In the genomic region with DNA sequence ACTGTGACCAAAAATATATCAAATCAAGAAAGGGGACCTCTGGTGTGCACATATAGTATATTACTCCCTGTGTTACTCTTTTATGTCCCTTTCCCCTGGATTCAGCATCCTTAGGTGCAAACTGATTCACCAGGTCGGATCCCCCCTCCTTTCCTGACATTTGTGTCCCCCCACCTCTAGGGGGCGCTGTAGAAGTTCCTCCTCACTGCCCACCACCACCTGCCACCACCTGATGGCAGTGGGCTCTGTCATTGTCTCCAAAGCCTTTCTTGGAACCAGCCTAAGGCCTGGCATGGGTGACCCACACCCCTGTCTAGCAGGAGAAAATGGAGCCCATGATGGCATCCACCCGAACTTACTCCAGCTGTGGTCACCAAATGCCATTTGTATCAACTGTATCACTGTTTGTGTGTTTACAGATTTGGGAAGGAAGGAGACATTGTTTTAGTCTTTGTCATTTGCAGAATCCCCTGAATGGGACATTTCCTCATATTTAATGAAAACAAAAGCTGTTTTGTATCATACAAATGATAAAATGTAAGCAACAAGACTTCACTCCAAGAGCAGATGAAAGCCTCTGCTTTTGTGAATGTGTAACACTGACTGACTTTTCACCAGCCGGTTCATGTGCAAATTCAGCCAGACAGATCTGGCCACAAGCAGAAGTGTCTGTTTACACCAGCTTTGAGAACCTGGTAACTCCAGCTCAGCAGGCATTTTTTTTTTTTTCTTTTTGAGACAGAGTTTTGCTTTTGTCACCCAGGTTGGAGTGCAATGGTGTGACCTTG, we compare ENCODE assay signal across 8 cellular contexts.
DNase-seq lines count a peak whose midpoint lies in the region; ATAC-seq and TF ChIP-seq lines count a peak whose summit lies in the region.

No MANE protein-coding gene starts in this region.

- H3K4me3 Mint-ChIP-seq in Caco-2 (ENCODE audit: unreplicated experiment): no peak overlapping the region
- H3K4me3 Mint-ChIP-seq in stimulated activated naive B cell treated with anti-CD40 and anti-IgM and Interleukin-4, amounts not matched to agents 10 μg/mL and 1 μg/mL and 100 μg/mL, for 72 hours: no peak overlapping the region

- H3K9me3 ChIP-seq in Caco-2 (no peaks in the 10 kb centered on the region), left ventricle myocardium inferior (replicated peaks) (no peaks in the 10 kb centered on the region)

- no peaks in the 10 kb centered on the region for H3K4me1 ChIP-seq in Caco-2
- no peaks in the 10 kb centered on the region for H3K4me1 ChIP-seq in left ventricle myocardium inferior

- no peaks in the 10 kb centered on the region for H3K36me3 Mint-ChIP-seq in Caco-2 (ENCODE audit: insufficient read depth, unreplicated experiment)
- H3K36me3 Mint-ChIP-seq in stimulated activated naive B cell treated with anti-CD40 and anti-IgM and Interleukin-4, amounts not matched to agents 10 μg/mL and 1 μg/mL and 100 μg/mL, for 72 hours: peaks cover 0 to 3% of the 10 kb centered on the region in 2 donors

- ATAC-seq in stimulated activated naive B cell treated with anti-CD40 and anti-IgM and Interleukin-4, amounts not matched to agents 10 μg/mL and 1 μg/mL and 100 μg/mL, for 72 hours (replicated peaks): peak; percentile 18 to 29
- ATAC-seq in GM18907 (IDR thresholded peaks at IDR 0.05; ENCODE audit: unreplicated experiment) (no peak), HG02970 (IDR thresholded peaks at IDR 0.05; ENCODE audit: low FRiP score, unreplicated experiment) (no peak)

- no peaks in the 10 kb centered on the region for H3K36me3 ChIP-seq in Caco-2 (ENCODE audit: control insufficient read depth, insufficient read depth, low read length)
- H3K36me3 ChIP-seq in left ventricle myocardium inferior: no peaks in the 10 kb centered on the region

- H3K4me1 Mint-ChIP-seq in Caco-2 (ENCODE audit: low read depth, unreplicated experiment): peaks cover 7% of the 10 kb centered on the region
- H3K4me1 Mint-ChIP-seq in stimulated activated naive B cell treated with anti-CD40 and anti-IgM and Interleukin-4, amounts not matched to agents 10 μg/mL and 1 μg/mL and 100 μg/mL, for 72 hours: peaks cover 10 to 17% of the 10 kb centered on the region in 2 donors

- DNase-seq in Caco-2 (peak in 1 of 2 experiments; percentile 68), activated T-cell treated with anti-CD3 and anti-CD28 coated beads for 48 hours (ENCODE audit: low read depth) (peak; percentile 13), left ventricle myocardium inferior (no peak), medulla oblongata (ENCODE audit: extremely low spot score) (no peak)
- DNase-seq in Jurkat, Clone E6-1 (ENCODE audit: low read depth, low spot score): peak; percentile 50
- no peak for DNase-seq in stimulated activated naive B cell treated with anti-CD40 and anti-IgM and Interleukin-4, amounts not matched to agents 10 μg/mL and 1 μg/mL and 100 μg/mL, for 72 hours

- no peak overlapping the region for H3K4me3 ChIP-seq in Caco-2 (ENCODE audit: low read depth, low read length)
- no peak overlapping the region for H3K4me3 ChIP-seq in Jurkat, Clone E6-1 (ENCODE audit: low read length)
- no peak overlapping the region for H3K4me3 ChIP-seq in left ventricle myocardium inferior

- H3K27me3 ChIP-seq in Caco-2 (replicated peaks; ENCODE audit: control insufficient read depth, insufficient read depth, low read length) (no peaks in the 10 kb centered on the region), left ventricle myocardium inferior (ENCODE audit: low read depth) (no peaks in the 10 kb centered on the region)

- no TSS peak for BruUV-seq in Caco-2 (replicated peaks; lab: Mats Ljungman, UMichigan)

- H3K9me3 Mint-ChIP-seq in Caco-2 (ENCODE audit: unreplicated experiment): no peaks in the 10 kb centered on the region
- peaks cover 0 to 3% of the 10 kb centered on the region in 2 donors for H3K9me3 Mint-ChIP-seq in stimulated activated naive B cell treated with anti-CD40 and anti-IgM and Interleukin-4, amounts not matched to agents 10 μg/mL and 1 μg/mL and 100 μg/mL, for 72 hours

- no peaks in the 10 kb centered on the region for H3K27me3 Mint-ChIP-seq in Caco-2 (ENCODE audit: insufficient read depth, unreplicated experiment)
- H3K27me3 Mint-ChIP-seq in stimulated activated naive B cell treated with anti-CD40 and anti-IgM and Interleukin-4, amounts not matched to agents 10 μg/mL and 1 μg/mL and 100 μg/mL, for 72 hours: no peaks in the 10 kb centered on the region

- H3K27ac Mint-ChIP-seq in Caco-2 (ENCODE audit: unreplicated experiment): no peak overlapping the region
- H3K27ac Mint-ChIP-seq in stimulated activated naive B cell treated with anti-CD40 and anti-IgM and Interleukin-4, amounts not matched to agents 10 μg/mL and 1 μg/mL and 100 μg/mL, for 72 hours: no peak overlapping the region

- CTCF ChIA-PET in Caco-2 (lab: Charles Lee): interaction anchor here (1.2 kb wide), 1 partner anchor 157 kb away, joined by 3 read pairs; no protein-coding TSS in a partner anchor

- POLR2A ChIA-PET in Caco-2 (lab: Charles Lee): no interaction called here

- peak overlapping the region; percentile 24 for H3K27ac ChIP-seq in left ventricle myocardium inferior (replicated peaks)

- TF ChIP-seq CTCF in Caco-2 (IDR thresholded peaks at IDR 0.05; ENCODE audit: insufficient read depth in 1 of 2, low read depth in 1 of 2, low read length in 1 of 2, severe bottlenecking in 1 of 2, unreplicated experiment in 1 of 2) (peak; percentile 54 to 68), left ventricle myocardium inferior (IDR thresholded peaks at IDR 0.05; ENCODE audit: borderline replicate concordance) (peak; percentile 43)

- intact Hi-C loops in Caco-2 (cut with micrococcal nuclease; ENCODE audit: unreplicated experiment): no loop called here
- intact Hi-C loops in left ventricle myocardium inferior (cut with micrococcal nuclease): no loop called here

Comparison
In these comparisons a context has a peak if more than half of its experiments do, and no peak if none do; other contexts are left out.
1. DNase-seq: peak in Jurkat, Clone E6-1 (single experiment) and activated T-cell treated with anti-CD3 and anti-CD28 coated beads for 48 hours (single experiment); none in left ventricle myocardium inferior (single experiment), stimulated activated naive B cell treated with anti-CD40 and anti-IgM and Interleukin-4, amounts not matched to agents 10 μg/mL and 1 μg/mL and 100 μg/mL, for 72 hours (single experiment) and medulla oblongata (single experiment).
2. ATAC-seq: peak in stimulated activated naive B cell treated with anti-CD40 and anti-IgM and Interleukin-4, amounts not matched to agents 10 μg/mL and 1 μg/mL and 100 μg/mL, for 72 hours (2 of 2); none in GM18907 (single experiment) and HG02970 (single experiment).